In the genomic region with DNA sequence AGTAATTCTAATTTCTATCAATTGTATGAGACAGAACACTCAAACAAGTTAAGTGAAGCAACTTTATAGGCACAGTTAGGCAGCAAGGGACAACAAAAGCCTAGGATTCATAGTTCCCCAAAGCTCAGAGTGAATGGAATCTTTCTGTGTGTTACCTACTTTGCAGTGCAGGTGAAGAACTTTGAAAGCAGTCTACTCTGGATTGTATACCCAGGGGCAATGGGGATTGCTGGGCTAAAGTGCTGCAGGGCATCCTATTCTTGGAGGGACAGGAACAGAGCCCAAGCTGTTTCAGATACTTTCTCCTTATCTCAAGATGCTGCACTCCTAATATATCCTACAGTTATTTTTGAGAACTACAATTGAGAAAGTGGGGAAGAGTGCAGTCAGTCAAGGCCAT, we compare ENCODE assay signal across 8 cellular contexts.
"Had no signal": no experiment of that assay in that cellular context is flagged by ENCODE, and none has a peak within 500 bp of the region (broad histone marks: within the 10 kb centered on the region; RNA-seq: fewer than 3 reads in every experiment).

No MANE protein-coding gene starts in this region.

- ATAC-seq: HepG2 had no signal

- H3K36me3 Mint-ChIP-seq: IgD-negative memory B cell had no signal

- H3K9ac ChIP-seq: KMS-11 had no signal

- FAIRE-seq: HepG2, HTR-8/SVneo had no signal

- H3K27ac ChIP-seq: HL-60, KMS-11 had no signal

- DNase-seq: IMR-90, KBM-7, KG1 had no signal

- H3K4me3 Mint-ChIP-seq: IgD-negative memory B cell had no signal

- H3K4me2 ChIP-seq: KMS-11 had no signal
